ENCODE assay signal across 27 cellular contexts in genomic region chr7:17340655-17341054, GRCh38.
"Had no signal": no experiment of that assay in that cellular context is flagged by ENCODE, and none has a peak within 500 bp of the region (broad histone marks: within the 10 kb centered on the region; RNA-seq: fewer than 3 reads in every experiment).

No MANE protein-coding gene starts in this region.

- H3K27ac ChIP-seq: foreskin keratinocyte, neutrophil, ovary, right lobe of liver had no signal

- ATAC-seq: activated CD4-positive, alpha-beta T cell treated with anti-CD3 and anti-CD28 coated beads for 36 hours; esophagus mucosa; foreskin keratinocyte; left colon had no signal

- H3K27me3 ChIP-seq: foreskin keratinocyte, heart left ventricle, neutrophil, ovary, right lobe of liver had no signal

- H3K36me3 ChIP-seq: neutrophil, ovary had no signal

- DNase-seq: activated CD4-positive, alpha-beta T cell treated with anti-CD3 and anti-CD28 coated beads for 36 hours; activated CD4-positive, alpha-beta T cell treated with anti-CD3 and anti-CD28 coated beads, Interleukin-2, amount 50 U/mL, for 4 hours; activated CD4-positive, CD25-positive, alpha-beta regulatory T cell; activated CD8-positive, alpha-beta memory T cell treated with anti-CD3 and anti-CD28 coated beads, Interleukin-2, amount 50 U/mL, for 48 hours; activated gamma-delta T cell treated with Interleukin-2 at 50 U/mL for 16 hours; activated naive CD4-positive, alpha-beta T cell treated with anti-CD3 and anti-CD28 coated beads, Interleukin-2, amount 50 U/mL, for 16 hours; activated T-cell treated with anti-CD3 and anti-CD28 coated beads, Interleukin-2, amount 50 U/mL, for 24 hours; amygdala; caudate nucleus; endodermal cell; foreskin keratinocyte; hypothalamus; kidney; left colon; mammary epithelial cell; naive B cell; nephron progenitor cell; ovary; right lobe of liver; stimulated activated CD4-positive, alpha-beta T cell treated with anti-CD3 and anti-CD28 coated beads, Interleukin-12 subunit alpha, Interleukin-12 subunit beta, amount 100 ng/mL, for 4 hours; stimulated activated CD4-positive, alpha-beta T cell treated with anti-CD3 and anti-CD28 coated beads, Interleukin-4, amount 100 ng/mL, for 1 hour; T-helper 1 cell; trophoblast cell had no signal

- H3K4me1 ChIP-seq: foreskin keratinocyte had no signal

- H3K4me3 ChIP-seq: heart left ventricle, ovary, right lobe of liver, thoracic aorta had no signal

- H3K9me3 ChIP-seq: heart left ventricle, neutrophil, ovary, right lobe of liver, thoracic aorta had no signal
